ENCODE assay signal across 15 cellular contexts in the genomic region with DNA sequence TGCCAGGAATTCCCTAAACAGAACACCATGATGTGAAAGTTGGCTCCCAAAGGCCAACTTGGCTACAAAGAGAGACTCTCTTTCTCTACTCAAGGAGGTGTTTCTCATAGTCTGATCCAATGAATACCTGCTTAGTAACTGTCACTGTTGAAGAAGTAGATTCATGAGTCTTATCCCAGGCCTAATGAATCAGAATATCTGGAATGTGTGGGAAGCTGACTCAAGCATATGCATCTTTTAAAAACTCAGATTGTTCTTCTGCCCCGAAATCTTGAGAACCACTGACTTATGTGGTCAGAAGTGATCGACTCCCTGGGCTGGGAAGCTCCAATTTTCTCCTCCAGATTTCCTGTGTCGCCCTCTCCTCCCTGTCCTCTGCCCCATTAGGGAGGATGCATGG.
DNase-seq lines count a peak whose midpoint lies in the region; ATAC-seq, FAIRE-seq and TF ChIP-seq lines count a peak whose summit lies in the region.
"Had no signal": no experiment of that assay in that cellular context is flagged by ENCODE, and none has a peak within 500 bp of the region (broad histone marks: within the 10 kb centered on the region; RNA-seq: fewer than 3 reads in every experiment).

No MANE protein-coding gene starts in this region.

- intact Hi-C loops in PC-9 (cut with micrococcal nuclease; ENCODE audit: unreplicated experiment) (no loop called here), OCI-LY7 (cut with micrococcal nuclease; ENCODE audit: unreplicated experiment) (no loop called here)

- no TSS peak for BruUV-seq in PC-9 (replicated peaks; lab: Mats Ljungman, UMichigan)
- BruUV-seq in OCI-LY7 (replicated peaks; lab: Mats Ljungman, UMichigan) = no TSS peak

- peak; percentile 56 for DNase-seq in Daoy (ENCODE audit: low read depth)
- no peak for DNase-seq in PC-9
- peak; percentile 91 for DNase-seq in bronchial epithelial cell (ENCODE audit: low read depth)
- DNase-seq in kidney tubule cell (ENCODE audit: low spot score) = peak; percentile 93
- DNase-seq in DMS53 treated with DMSO at 0.1 percent for 48 hours (lab: John Stamatoyannopoulos, UW; ENCODE audit: unreplicated experiment) = no peak
- no peak for DNase-seq in OCI-LY7 (ENCODE audit: low spot score)
- DNase-seq in GM20000 (ENCODE audit: low spot score) = no peak
- DNase-seq: activated CD8-positive, alpha-beta T cell treated with anti-CD3 and anti-CD28 coated beads for 36 hours; amygdala; foreskin melanocyte; GOT3; Karpas-422; NCI-H1436 had no signal

- no peaks in the 10 kb centered on the region for H3F3A ChIP-seq in PC-9 (ENCODE audit: insufficient read depth, low read depth)

- peak; percentile 43 for FAIRE-seq in bronchial epithelial cell (lab: Jason Lieb, UNC)
- FAIRE-seq: TTC549 had no signal

- H3K9me3 ChIP-seq in PC-9 (ENCODE audit: insufficient read depth, low read depth) (0 out of 2 replicates have a peak, but pooled peaks cover 12% of the 10 kb centered on the region), OCI-LY7 (ENCODE audit: low read length) (no peaks in the 10 kb centered on the region)

- H2AFZ ChIP-seq in PC-9 (peak overlapping the region; percentile 37; the same call in 1 of the 2 replicates), OCI-LY7 (ENCODE audit: low read length) (no peak overlapping the region)

- H3K9me2 ChIP-seq in PC-9 (ENCODE audit: insufficient read depth) (no peaks in the 10 kb centered on the region), OCI-LY7 (ENCODE audit: insufficient read depth, low read length) (no peaks in the 10 kb centered on the region)

- H3K4me3 ChIP-seq in PC-9 (no peak overlapping the region), bronchial epithelial cell (ENCODE audit: low read depth, low read length) (no peak overlapping the region), OCI-LY7 (ENCODE audit: low read depth, low read length, poor library complexity, severe bottlenecking) (no peak overlapping the region)

- H3K4me1 ChIP-seq in PC-9 (replicated peaks; ENCODE audit: insufficient read depth) = no peaks in the 10 kb centered on the region
- no peaks in the 10 kb centered on the region for H3K4me1 ChIP-seq in OCI-LY7 (ENCODE audit: insufficient read depth, low read length, poor library complexity, severe bottlenecking)

- no peak for TF ChIP-seq CTCF in PC-9 (conservative IDR thresholded peaks at IDR 0.05)
- no peak for TF ChIP-seq CTCF in bronchial epithelial cell (IDR thresholded peaks at IDR 0.05; ENCODE audit: insufficient read depth, low read length, severe bottlenecking)
- TF ChIP-seq CTCF in OCI-LY7 (conservative IDR thresholded peaks at IDR 0.05; ENCODE audit: low read length) = no peak
- TF ChIP-seq CTCF in GM20000 (IDR thresholded peaks at IDR 0.05; ENCODE audit: extremely low read depth, missing control alignments) = no peak

- H3K27ac ChIP-seq in PC-9 = no peak overlapping the region
- no peak overlapping the region for H3K27ac ChIP-seq in OCI-LY7 (ENCODE audit: low read depth, low read length, poor library complexity, severe bottlenecking)

- CTCF ChIA-PET in PC-9 (lab: Charles Lee) = no interaction called here
- CTCF ChIA-PET in OCI-LY7 (lab: Charles Lee; ENCODE audit: unreplicated experiment) = no interaction called here

- H3K79me2 ChIP-seq in PC-9 (ENCODE audit: low read depth) (no peaks in the 10 kb centered on the region), OCI-LY7 (ENCODE audit: insufficient read depth, low read depth, low read length) (no peaks in the 10 kb centered on the region)

- no peaks in the 10 kb centered on the region for H4K20me1 ChIP-seq in PC-9 (ENCODE audit: insufficient read depth)
- no peaks in the 10 kb centered on the region for H4K20me1 ChIP-seq in OCI-LY7 (ENCODE audit: insufficient read depth, low read length)

- POLR2A ChIA-PET in PC-9 (lab: Charles Lee; ENCODE audit: unreplicated experiment) (interaction anchor here (0.5 kb wide), 1 partner anchor 273 kb away, joined by 5 read pairs; no protein-coding TSS in a partner anchor), OCI-LY7 (lab: Charles Lee) (no interaction called here)

- ATAC-seq in HG03025 (IDR thresholded peaks at IDR 0.05; ENCODE audit: low FRiP score, unreplicated experiment) = no peak
- ATAC-seq: activated CD8-positive, alpha-beta T cell treated with anti-CD3 and anti-CD28 coated beads for 36 hours had no signal

- H3K27me3 ChIP-seq in PC-9 (ENCODE audit: insufficient read depth, low read depth) = no peaks in the 10 kb centered on the region
- H3K27me3 ChIP-seq in bronchial epithelial cell (ENCODE audit: control insufficient read depth, insufficient read depth, low read length) = no peaks in the 10 kb centered on the region

- H3K4me2 ChIP-seq in PC-9 = no peak overlapping the region
- H3K4me2 ChIP-seq in OCI-LY7 (ENCODE audit: low read length) = no peak overlapping the region

- H3K36me3 ChIP-seq in PC-9 (ENCODE audit: low read depth) = no peaks in the 10 kb centered on the region
- H3K36me3 ChIP-seq in bronchial epithelial cell (ENCODE audit: control insufficient read depth, insufficient read depth, low read length) = no peaks in the 10 kb centered on the region
- no peaks in the 10 kb centered on the region for H3K36me3 ChIP-seq in OCI-LY7 (ENCODE audit: insufficient read depth, low read length)

Comparison
In these comparisons a context has a peak if more than half of its experiments do, and no peak if none do; other contexts are left out.
1. DNase-seq: peak in Daoy (single experiment), bronchial epithelial cell (single experiment) and kidney tubule cell (single experiment); none in PC-9 (0 of 2), DMS53 treated with DMSO at 0.1 percent for 48 hours (single experiment), OCI-LY7 (single experiment) and GM20000 (single experiment).